ENCODE assay signal across 27 cellular contexts in genomic region chr22:29967461-29967860, GRCh38.
"Had no signal": no experiment of that assay in that cellular context is flagged by ENCODE, and none has a peak within 500 bp of the region (broad histone marks: within the 10 kb centered on the region; RNA-seq: fewer than 3 reads in every experiment).

No MANE protein-coding gene starts in this region.

- DNase-seq: central memory CD4-positive, alpha-beta T cell; dermis blood vessel endothelial cell; effector memory CD4-positive, alpha-beta T cell; foreskin keratinocyte; heart left ventricle; hippocampal formation; left cardiac atrium; left ventricle myocardium superior; natural killer cell; pancreas; stimulated activated CD4-positive, alpha-beta T cell treated with anti-CD3 and anti-CD28 coated beads, Interleukin-2, amount 100 ng/mL, for 24 hours; stimulated activated CD4-positive, alpha-beta T cell treated with anti-CD3 and anti-CD28 coated beads, Interleukin-4, amount 100 ng/mL, for 24 hours; stimulated activated naive CD4-positive, alpha-beta T cell treated with Interleukin-2 at 50 U/mL for 16 hours; stomach; thyroid gland; upper lobe of left lung had no signal

- H3K4me3 ChIP-seq: coronary artery, esophagus muscularis mucosa, gastroesophageal sphincter, heart left ventricle, lung, pancreas, stomach, thyroid gland, upper lobe of left lung had no signal

- H3K27ac Mint-ChIP-seq: memory B cell; mesothelial cell of epicardium; natural killer cell; stimulated activated effector memory CD8-positive, alpha-beta T cell treated with anti-CD3 and anti-CD28 coated beads, Interleukin-12 subunit alpha, Interleukin-12 subunit beta, amount 100 ng/mL, for 72 hours had no signal

- H3K27ac ChIP-seq: coronary artery, esophagus muscularis mucosa, foreskin keratinocyte, gastroesophageal sphincter, heart left ventricle, pancreas, stomach, thyroid gland, upper lobe of left lung had no signal

- H3K36me3 Mint-ChIP-seq: natural killer cell had no signal

- FAIRE-seq: endothelial cell of umbilical vein, islet of Langerhans, pancreas, urothelium cell line had no signal

- H3K9me3 Mint-ChIP-seq: memory B cell; mesothelial cell of epicardium; natural killer cell; stimulated activated effector memory CD8-positive, alpha-beta T cell treated with anti-CD3 and anti-CD28 coated beads, Interleukin-12 subunit alpha, Interleukin-12 subunit beta, amount 100 ng/mL, for 72 hours had no signal

- H3K27me3 ChIP-seq: esophagus muscularis mucosa, foreskin keratinocyte, gastroesophageal sphincter, heart left ventricle, pancreas, stomach, thyroid gland, upper lobe of left lung had no signal

- H3K4me1 ChIP-seq: foreskin keratinocyte, pancreas had no signal

- ATAC-seq: foreskin keratinocyte; gastroesophageal sphincter; heart left ventricle; left cardiac atrium; left ventricle myocardium superior; natural killer cell; sciatic nerve; stimulated activated effector memory CD8-positive, alpha-beta T cell treated with anti-CD3 and anti-CD28 coated beads, Interleukin-12 subunit alpha, Interleukin-12 subunit beta, amount 100 ng/mL, for 72 hours had no signal

- H3K9me3 ChIP-seq: esophagus muscularis mucosa, gastroesophageal sphincter, heart left ventricle, pancreas, stomach, thyroid gland, upper lobe of left lung had no signal

- H3K27me3 Mint-ChIP-seq: memory B cell had no signal

- H3K4me3 Mint-ChIP-seq: memory B cell; mesothelial cell of epicardium; natural killer cell; stimulated activated effector memory CD8-positive, alpha-beta T cell treated with anti-CD3 and anti-CD28 coated beads, Interleukin-12 subunit alpha, Interleukin-12 subunit beta, amount 100 ng/mL, for 72 hours had no signal

- H3K36me3 ChIP-seq: gastroesophageal sphincter, pancreas, thyroid gland had no signal
